1 cellular context compared by ENCODE assay signal in genomic region chr16:89845417-89845816, GRCh38.
TF ChIP-seq lines count a peak whose summit lies in the region.

No MANE protein-coding gene starts in this region.

TF ChIP-seq in GM12878, 131 proteins besides CTCF, POLR2A, EP300 and RAD21:
- peak; percentile 17; the same call in 1 of the 2 replicates for TF ChIP-seq IKZF1 (conservative IDR thresholded peaks at IDR 0.05)
- 0 out of 2 replicates have a peak, but pooled peaks have one; percentile 49 for TF ChIP-seq TCF3 (IDR thresholded peaks at IDR 0.05; ENCODE audit: borderline replicate concordance, insufficient read depth, low read depth, low read length)
- no peak for TF ChIP-seq FOXK2 (IDR thresholded peaks at IDR 0.05)
